ENCODE assay signal across 15 cellular contexts in genomic region chr4:138891610-138892009, GRCh38.
DNase-seq lines count a peak whose midpoint lies in the region; ATAC-seq and TF ChIP-seq lines count a peak whose summit lies in the region.
"Had no signal": no experiment of that assay in that cellular context is flagged by ENCODE, and none has a peak within 500 bp of the region (broad histone marks: within the 10 kb centered on the region; RNA-seq: fewer than 3 reads in every experiment).

No MANE protein-coding gene starts in this region.

- H4K20me1 ChIP-seq in neural progenitor cell (ENCODE audit: low read depth) = no peaks in the 10 kb centered on the region

- H3K4me1 ChIP-seq in neural progenitor cell = peaks cover 16% of the 10 kb centered on the region
- H3K4me1 ChIP-seq: vagina had no signal

- H3K4me2 ChIP-seq in neural progenitor cell = peak overlapping the region; percentile 27

- H3K27ac Mint-ChIP-seq in WTC11 = peak overlapping the region; percentile 34
- no peak overlapping the region for H3K27ac Mint-ChIP-seq in neural progenitor cell
- H3K27ac Mint-ChIP-seq in T-helper 17 cell = no peak overlapping the region
- H3K27ac Mint-ChIP-seq: B cell; stimulated activated naive B cell treated with anti-CD40 and anti-IgM and Interleukin-4, amounts not matched to agents 10 μg/mL and 1 μg/mL and 100 μg/mL, for 72 hours had no signal

- no peak overlapping the region for H3K27ac ChIP-seq in neural progenitor cell
- H3K27ac ChIP-seq: coronary artery, vagina, VCaP had no signal

- H3K36me3 ChIP-seq in neural progenitor cell = no peaks in the 10 kb centered on the region
- H3K36me3 ChIP-seq: vagina had no signal

- H3K9ac ChIP-seq in neural progenitor cell = no peak overlapping the region

- H3K36me3 Mint-ChIP-seq in WTC11 (peaks cover 16% of the 10 kb centered on the region), neural progenitor cell (no peaks in the 10 kb centered on the region), T-helper 17 cell (ENCODE audit: low read depth) (no peaks in the 10 kb centered on the region)
- H3K36me3 Mint-ChIP-seq: stimulated activated naive B cell treated with anti-CD40 and anti-IgM and Interleukin-4, amounts not matched to agents 10 μg/mL and 1 μg/mL and 100 μg/mL, for 72 hours had no signal

- H2AFZ ChIP-seq in neural progenitor cell (replicated peaks) = peak overlapping the region; percentile 13

- no peaks in the 10 kb centered on the region for H3K27me3 ChIP-seq in neural progenitor cell
- H3K27me3 ChIP-seq: vagina had no signal

- H3K9me3 ChIP-seq in neural progenitor cell (ENCODE audit: low read depth) (no peaks in the 10 kb centered on the region), T-helper 17 cell (ENCODE audit: control insufficient read depth, low read length, poor library complexity, severe bottlenecking) (no peaks in the 10 kb centered on the region)
- H3K9me3 ChIP-seq: vagina had no signal

- no peaks in the 10 kb centered on the region for H3K79me2 ChIP-seq in neural progenitor cell (ENCODE audit: low read depth)

- ATAC-seq in WTC11 = peak; percentile 52
- ATAC-seq in GM21381 (IDR thresholded peaks at IDR 0.05; ENCODE audit: unreplicated experiment) = no peak
- ATAC-seq in T-helper 17 cell = no peak
- ATAC-seq: stimulated activated naive B cell treated with anti-CD40 and anti-IgM and Interleukin-4, amounts not matched to agents 10 μg/mL and 1 μg/mL and 100 μg/mL, for 72 hours had no signal

- CTCF ChIA-PET in WTC11 (lab: Charles Lee) = no interaction called here

- no peaks in the 10 kb centered on the region for H3F3A ChIP-seq in neural progenitor cell (ENCODE audit: low read depth)

- H3K4me3 Mint-ChIP-seq in WTC11 = no peak overlapping the region
- no peak overlapping the region for H3K4me3 Mint-ChIP-seq in neural progenitor cell
- no peak overlapping the region for H3K4me3 Mint-ChIP-seq in T-helper 17 cell
- H3K4me3 Mint-ChIP-seq: B cell; stimulated activated naive B cell treated with anti-CD40 and anti-IgM and Interleukin-4, amounts not matched to agents 10 μg/mL and 1 μg/mL and 100 μg/mL, for 72 hours had no signal

- DNase-seq in DMS79 (lab: John Stamatoyannopoulos, UW) (peak; percentile 25), NCI-H128 (lab: John Stamatoyannopoulos, UW; ENCODE audit: unreplicated experiment) (peak; percentile 3), WTC11 (ENCODE audit: low spot score) (no peak), neural progenitor cell (ENCODE audit: low spot score) (no peak), NCI-H526 (lab: John Stamatoyannopoulos, UW) (no peak), SK-N-DZ (ENCODE audit: low spot score) (no peak), T-helper 17 cell (no peak)
- DNase-seq: H7; stimulated activated CD4-positive, alpha-beta T cell treated with anti-CD3 and anti-CD28 coated beads, Interleukin-4, amount 100 ng/mL, for 24 hours; stimulated activated naive B cell treated with anti-CD40 and anti-IgM and Interleukin-4, amounts not matched to agents 10 μg/mL and 1 μg/mL and 100 μg/mL, for 72 hours had no signal

- H3K4me3 ChIP-seq in neural progenitor cell = no peak overlapping the region
- H3K4me3 ChIP-seq: coronary artery, vagina had no signal

- TF ChIP-seq CTCF in WTC11 (IDR thresholded peaks at IDR 0.05) (no peak), neural progenitor cell (IDR thresholded peaks at IDR 0.05) (no peak)

- H3K4me1 Mint-ChIP-seq in WTC11 (peaks cover 37% of the 10 kb centered on the region), neural progenitor cell (peaks cover 20% of the 10 kb centered on the region), T-helper 17 cell (no peaks in the 10 kb centered on the region)
- H3K4me1 Mint-ChIP-seq: B cell; stimulated activated naive B cell treated with anti-CD40 and anti-IgM and Interleukin-4, amounts not matched to agents 10 μg/mL and 1 μg/mL and 100 μg/mL, for 72 hours had no signal

- POLR2A ChIA-PET in WTC11 (lab: Charles Lee) = no interaction called here

- peaks cover under 1% of the 10 kb centered on the region for H3K27me3 Mint-ChIP-seq in WTC11 (ENCODE audit: low read depth)
- H3K27me3 Mint-ChIP-seq in neural progenitor cell (ENCODE audit: insufficient read depth, low read depth) = peaks cover 3% of the 10 kb centered on the region
- peaks cover 36% of the 10 kb centered on the region for H3K27me3 Mint-ChIP-seq in T-helper 17 cell

- peaks cover 13% of the 10 kb centered on the region for H3K9me3 Mint-ChIP-seq in WTC11
- peaks cover 9% of the 10 kb centered on the region for H3K9me3 Mint-ChIP-seq in neural progenitor cell
- H3K9me3 Mint-ChIP-seq: stimulated activated naive B cell treated with anti-CD40 and anti-IgM and Interleukin-4, amounts not matched to agents 10 μg/mL and 1 μg/mL and 100 μg/mL, for 72 hours had no signal

TF ChIP-seq in WTC11, 78 proteins besides CTCF, POLR2A, EP300 and RAD21:
- TF ChIP-seq, protein P1, sequence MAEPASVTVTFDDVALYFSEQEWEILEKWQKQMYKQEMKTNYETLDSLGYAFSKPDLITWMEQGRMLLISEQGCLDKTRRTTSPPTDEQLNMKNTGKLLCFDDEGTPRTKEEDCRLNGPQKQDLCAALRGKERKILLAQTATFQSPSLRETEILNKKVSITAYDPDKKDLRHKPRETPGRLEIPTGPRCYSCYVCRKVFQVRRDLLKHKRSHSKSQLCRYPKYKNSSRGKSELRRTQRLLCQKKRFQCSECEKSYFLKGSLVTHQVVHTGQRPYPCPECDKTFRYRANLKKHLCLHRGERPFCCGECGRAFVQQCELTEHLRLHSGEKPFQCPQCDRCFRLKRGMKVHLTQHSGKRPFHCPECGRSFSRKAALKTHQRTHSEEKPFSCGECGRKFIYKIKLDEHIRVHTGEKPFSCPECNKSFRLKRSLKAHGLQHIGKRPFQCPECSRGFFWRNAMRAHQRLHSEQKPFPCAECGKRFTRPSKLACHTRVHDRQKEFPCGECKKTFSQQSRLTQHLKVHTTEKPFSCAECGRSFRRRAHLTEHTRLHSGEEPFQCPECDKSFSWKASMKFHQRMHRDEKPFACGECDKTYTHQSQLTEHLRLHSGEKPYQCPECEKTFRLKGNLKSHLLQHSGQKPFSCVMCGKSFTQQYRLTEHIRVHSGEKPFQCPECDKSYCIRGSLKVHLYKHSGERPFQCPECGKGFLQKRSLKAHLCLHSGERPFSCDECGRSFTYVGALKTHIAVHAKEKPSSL (CRISPR knock-in tag; conservative IDR thresholded peaks at IDR 0.05) = no peak
TF ChIP-seq in WTC11: peak in this region for 0.

Comparison
In these comparisons a context has a peak if more than half of its experiments do, and no peak if none do; other contexts are left out.
1. DNase-seq: peak in DMS79 (single experiment) and NCI-H128 (single experiment); none in WTC11 (single experiment), neural progenitor cell (single experiment), NCI-H526 (0 of 2), SK-N-DZ (single experiment) and T-helper 17 cell (0 of 3).